In genomic region chr20:63580796-63581461, GRCh38 we compare ENCODE assay signal across 8 cellular contexts. TPM values are rescaled to one million over a fixed set of nuclear protein-coding genes. Genes with fewer than 3 reads are reported as not detected.
A peak's percentile ranks its signal among the peaks of the same experiment; 100 is the strongest.
DNase-seq lines count a peak whose midpoint lies in the region; ATAC-seq and TF ChIP-seq lines count a peak whose summit lies in the region.

No MANE protein-coding gene starts in this region.

- ATAC-seq in omental fat pad (ENCODE audit: low FRiP score) (peak; percentile 70), GM21619 (IDR thresholded peaks at IDR 0.05; ENCODE audit: unreplicated experiment) (no peak)

- no peaks in the 10 kb centered on the region for H3K27me3 ChIP-seq in dorsolateral prefrontal cortex

- H3K4me3 ChIP-seq in LNCaP clone FGC (ENCODE audit: low read depth, low read length) (no peak overlapping the region), dorsolateral prefrontal cortex (no peak overlapping the region)

- peak; percentile 53 for TF ChIP-seq CTCF in LNCaP clone FGC (IDR thresholded peaks at IDR 0.05; ENCODE audit: control insufficient read depth, extremely low read depth, insufficient read depth)
- TF ChIP-seq CTCF in dorsolateral prefrontal cortex (IDR thresholded peaks at IDR 0.05 in 54 of 56, conservative IDR thresholded peaks at IDR 0.05 in 2 of 56; ENCODE audit: low read depth in 1 of 56, partially characterized antibody in 56 of 56) = peak in 32 of 56 donors; percentile 9 to 49 (median 24)
- TF ChIP-seq CTCF in omental fat pad (IDR thresholded peaks at IDR 0.05) = no peak

- DNase-seq in ELF-1 (ENCODE audit: low read depth, low spot score) = peak; percentile 79
- DNase-seq in LNCaP clone FGC (ENCODE audit: low read depth) = peak; percentile 14
- peak; percentile 74 to 76 for DNase-seq in activated CD4-positive, alpha-beta T cell treated with anti-CD3 and anti-CD28 coated beads for 4 hours
- DNase-seq in dorsolateral prefrontal cortex = peak in 6 of 10 donors; percentile 31 to 60 (median 50)
- no peak for DNase-seq in omental fat pad (ENCODE audit: low spot score)
- no peak for DNase-seq in AG08396 (ENCODE audit: low spot score)
- DNase-seq in medulla oblongata (ENCODE audit: extremely low spot score) = no peak

- intact Hi-C loops in dorsolateral prefrontal cortex (cut with DNase I) = no loop called here

- H3K27ac ChIP-seq in dorsolateral prefrontal cortex = no peak overlapping the region

RNA-seq across cellular contexts. Expression of gene HELZ2, which starts 6.9 kb away (rescaled TPM):
- 10 to 100 TPM in 39 of 120 experiments, 1 to 10 TPM in 81; 3.1 to 36.9 (median 8.3) TPM for total RNA-seq in dorsolateral prefrontal cortex
- 10 to 100 TPM; 12.1 to 58.1 (median 31.8) TPM for total RNA-seq in omental fat pad

RNA-seq across cellular contexts. Expression of gene FNDC11, which starts 27.0 kb away (rescaled TPM):
- total RNA-seq in dorsolateral prefrontal cortex = 1 to 10 TPM in 3 of 120 experiments, under 1 TPM in 50, not detected in 67; 0.13 to 2.1 (median 0.39) TPM
- under 1 TPM in 2 of 4 donors, not detected in 2; 0.19 to 0.38 TPM for total RNA-seq in omental fat pad

RNA-seq across cellular contexts. Expression of gene SRMS, which starts 33.4 kb away (rescaled TPM):
- not detected for total RNA-seq in dorsolateral prefrontal cortex
- total RNA-seq in omental fat pad = not detected

RNA-seq across cellular contexts. Expression of gene PTK6, which starts 43.8 kb away (rescaled TPM):
- under 1 TPM in 66 of 120 experiments, not detected in 54; 0.13 to 0.64 (median 0.24) TPM for total RNA-seq in dorsolateral prefrontal cortex
- under 1 TPM in 3 of 4 donors, not detected in 1; 0.12 to 0.63 (median 0.28) TPM for total RNA-seq in omental fat pad

RNA-seq across cellular contexts. Expression of gene GMEB2, which starts 46.0 kb away (rescaled TPM):
- total RNA-seq in dorsolateral prefrontal cortex (10 to 100 TPM in 67 of 120 experiments, 1 to 10 TPM in 53; 7.5 to 16.6 (median 10.2) TPM), omental fat pad (10 to 100 TPM in 1 of 4 donors, 1 to 10 TPM in 3; 6.6 to 12.8 (median 9.2) TPM)

Comparison
In these comparisons a context has a peak if more than half of its experiments do, and no peak if none do; other contexts are left out.
1. DNase-seq: peak in ELF-1 (single experiment), LNCaP clone FGC (single experiment), activated CD4-positive, alpha-beta T cell treated with anti-CD3 and anti-CD28 coated beads for 4 hours (2 of 2) and dorsolateral prefrontal cortex (6 of 10); none in omental fat pad (single experiment), AG08396 (single experiment) and medulla oblongata (single experiment).
2. CTCF ChIP-seq: peak in LNCaP clone FGC (single experiment) and dorsolateral prefrontal cortex (32 of 56); none in omental fat pad (0 of 3).